16 cellular contexts compared by ENCODE assay signal in genomic region chr15:96350321-96350720, GRCh38. TPM values are rescaled to one million over a fixed set of nuclear protein-coding genes. Genes with fewer than 3 reads are reported as not detected.
DNase-seq lines count a peak whose midpoint lies in the region; FAIRE-seq and TF ChIP-seq lines count a peak whose summit lies in the region.
"Had no signal": no experiment of that assay in that cellular context is flagged by ENCODE, and none has a peak within 500 bp of the region (broad histone marks: within the 10 kb centered on the region; RNA-seq: fewer than 3 reads in every experiment).

No MANE protein-coding gene starts in this region.

- H3K27ac ChIP-seq in adipose tissue (ENCODE audit: low read depth, low read length) (peak overlapping the region; percentile 12), thyroid gland (peak overlapping the region; percentile 43 to 97 (median 44))

- H3K27me3 Mint-ChIP-seq in neural crest cell (ENCODE audit: low read depth): peaks cover 67% of the 10 kb centered on the region

- H3K27me3 ChIP-seq in thyroid gland: peaks cover 26% of the 10 kb centered on the region
- H3K27me3 ChIP-seq: right lobe of liver had no signal

- H3K9me3 Mint-ChIP-seq in neural crest cell: no peaks in the 10 kb centered on the region

- peak overlapping the region; percentile 37 for H3K4me3 ChIP-seq in epithelial cell of esophagus (ENCODE audit: low read length)
- no peak overlapping the region for H3K4me3 ChIP-seq in thyroid gland (replicated peaks in 1 of 3)
- H3K4me3 ChIP-seq: right lobe of liver had no signal

- WGBS in adipose tissue, 3 donors: 23 to 50% (median 34%) methylated on average over 4 of the region's 4 CpGs
- WGBS in thyroid gland, 2 donors: 58 to 65% methylated on average over 4 of the region's 4 CpGs

- peak overlapping the region; percentile 96 for H3K4me3 Mint-ChIP-seq in neural crest cell

- intact Hi-C loops in thyroid gland (cut with DNase I): no loop called here

- TF ChIP-seq POLR2A in thyroid gland (IDR thresholded peaks at IDR 0.05): no peak
- TF ChIP-seq POLR2A in H54 (IDR thresholded peaks at IDR 0.05; ENCODE audit: low read depth, low read length): no peak
- TF ChIP-seq POLR2A in erythroblast (IDR thresholded peaks at IDR 0.05; ENCODE audit: low read length): no peak

- peaks cover 5% of the 10 kb centered on the region for H3K36me3 Mint-ChIP-seq in neural crest cell (ENCODE audit: low read depth)

- no peak for FAIRE-seq in H54 (lab: Jason Lieb, UNC)
- FAIRE-seq: HTR-8/SVneo had no signal

- no peak for TF ChIP-seq CTCF in epithelial cell of esophagus (IDR thresholded peaks at IDR 0.05; ENCODE audit: insufficient read depth, low read depth, low read length, missing control alignments)
- TF ChIP-seq CTCF in neural crest cell (conservative IDR thresholded peaks at IDR 0.05): no peak
- TF ChIP-seq CTCF in thyroid gland (IDR thresholded peaks at IDR 0.05): no peak

- peaks cover 83% of the 10 kb centered on the region for H3K4me1 Mint-ChIP-seq in neural crest cell

- no peaks in the 10 kb centered on the region for H3K9me3 ChIP-seq in thyroid gland
- H3K9me3 ChIP-seq: right lobe of liver had no signal

- peaks cover 23 to 28% of the 10 kb centered on the region in 2 donors for H3K4me1 ChIP-seq in thyroid gland

- peak overlapping the region; percentile 96 for H3K27ac Mint-ChIP-seq in neural crest cell (ENCODE audit: unreplicated experiment)

- H3K36me3 ChIP-seq in thyroid gland: no peaks in the 10 kb centered on the region
- H3K36me3 ChIP-seq: right lobe of liver had no signal

- DNase-seq in epithelial cell of esophagus (ENCODE audit: low read depth) (no peak), neural crest cell (ENCODE audit: low read depth, low spot score) (no peak), thyroid gland (no peak), H54 (ENCODE audit: insufficient read length, low spot score) (no peak), erythroblast (lab: John Stamatoyannopoulos, UW) (no peak), NCI-H345 (lab: John Stamatoyannopoulos, UW) (no peak)
- no peak for DNase-seq in stimulated activated CD4-positive, alpha-beta T cell treated with anti-CD3 and anti-CD28 coated beads, Interleukin-4, amount 100 ng/mL, for 1 hour
- DNase-seq: activated CD8-positive, alpha-beta memory T cell treated with anti-CD3 and anti-CD28 coated beads, Interleukin-2, amount 50 U/mL, for 4 hours; activated gamma-delta T cell; DMS 273 treated with DMSO at 0.1 percent for 48 hours; NCI-H1694 treated with DMSO at 0.1 percent for 48 hours; NCI-H446 treated with DMSO at 0.1 percent for 48 hours; right lobe of liver; stimulated activated CD4-positive, alpha-beta T cell treated with anti-CD3 and anti-CD28 coated beads, Interleukin-2, amount 100 ng/mL, for 24 hours had no signal

RNA-seq across cellular contexts. Expression of gene NR2F2, which starts 19.8 kb away (rescaled TPM):
- 10 to 100 TPM in 2 of 3 donors, 1 to 10 TPM in 1; 9.7 to 33.5 (median 31.4) TPM for polyA plus RNA-seq in adipose tissue
- 147 and 150 TPM in 2 replicates for total RNA-seq in neural crest cell
- total RNA-seq in thyroid gland: 10 to 100 TPM; 18.3 to 30.2 (median 20.4) TPM
